In genomic region chr18:42268186-42268725, GRCh38 we compare ENCODE assay signal across 20 cellular contexts.
"Had no signal": no experiment of that assay in that cellular context is flagged by ENCODE, and none has a peak within 500 bp of the region (broad histone marks: within the 10 kb centered on the region; RNA-seq: fewer than 3 reads in every experiment).

No MANE protein-coding gene starts in this region.

- H3K27ac ChIP-seq: RWPE1 had no signal

- ATAC-seq: activated T-cell treated with anti-CD3 and anti-CD28 coated beads, Interleukin-2, amount 50 U/mL, for 4 hours; Panc1; T-helper 17 cell had no signal

- DNase-seq: activated CD4-positive, alpha-beta memory T cell treated with anti-CD3 and anti-CD28 coated beads for 36 hours; activated CD4-positive, alpha-beta T cell treated with anti-CD3 and anti-CD28 coated beads, Interleukin-2, amount 10 ng/mL, durations not matched to agents 7 days and 5 days; activated CD4-positive, CD25-positive, alpha-beta regulatory T cell; activated CD8-positive, alpha-beta memory T cell treated with anti-CD3 and anti-CD28 coated beads for 24 hours; activated effector memory CD4-positive, alpha-beta T cell treated with anti-CD3 and anti-CD28 coated beads, Interleukin-2, amount 50 U/mL, for 16 hours; activated naive CD4-positive, alpha-beta T cell treated with anti-CD3 and anti-CD28 coated beads for 36 hours; activated T-cell treated with anti-CD3 and anti-CD28 coated beads, Interleukin-2, amount 50 U/mL, for 4 hours; amygdala; MM.1S; NCI-H1930; NCI-H345; NCI-H510A; NCI-H526 treated with DMSO at 0.1 percent for 48 hours; NK-92 treated with Interleukin-12 subunit alpha and Interleukin-12 subunit beta, amount 100 ng/mL, for 24 hours; OCI-M1; Right ventricle myocardium superior; T-helper 17 cell; T-helper 9 cell had no signal
